ENCODE assay signal across 9 cellular contexts in genomic region chr4:826508-827208, GRCh38. TPM values are rescaled to one million over a fixed set of nuclear protein-coding genes. Genes with fewer than 3 reads are reported as not detected.
DNase-seq lines count a peak whose midpoint lies in the region; ATAC-seq, FAIRE-seq and TF ChIP-seq lines count a peak whose summit lies in the region.
"Had no signal": no experiment of that assay in that cellular context is flagged by ENCODE, and none has a peak within 500 bp of the region (broad histone marks: within the 10 kb centered on the region; RNA-seq: fewer than 3 reads in every experiment).

No MANE protein-coding gene starts in this region.

- H3K4me1 Mint-ChIP-seq in activated CD4-positive, alpha-beta T cell treated with anti-CD3 and anti-CD28 coated beads for 36 hours: no peaks in the 10 kb centered on the region
- peaks cover 2% of the 10 kb centered on the region for H3K4me1 Mint-ChIP-seq in activated CD4-positive, alpha-beta T cell treated with anti-CD3 and anti-CD28 coated beads, Interleukin-2, amount 10 ng/mL, durations not matched to agents 7 days and 5 days
- no peaks in the 10 kb centered on the region for H3K4me1 Mint-ChIP-seq in WTC11

- peaks cover 33% of the 10 kb centered on the region for H3K27me3 Mint-ChIP-seq in activated CD4-positive, alpha-beta T cell treated with anti-CD3 and anti-CD28 coated beads for 36 hours
- H3K27me3 Mint-ChIP-seq in activated CD4-positive, alpha-beta T cell treated with anti-CD3 and anti-CD28 coated beads, Interleukin-2, amount 10 ng/mL, durations not matched to agents 7 days and 5 days: peaks cover 41% of the 10 kb centered on the region
- H3K27me3 Mint-ChIP-seq in WTC11 (ENCODE audit: low read depth): peaks cover 58% of the 10 kb centered on the region

- peaks cover 19 to 24% (median 21%) of the 10 kb centered on the region in 4 donors for H3K4me1 ChIP-seq in stomach

- no peaks in the 10 kb centered on the region for H3K36me3 ChIP-seq in stomach

- POLR2A ChIA-PET in activated CD4-positive, alpha-beta T cell treated with anti-CD3 and anti-CD28 coated beads for 36 hours (lab: Charles Lee): no interaction called here
- POLR2A ChIA-PET in activated CD4-positive, alpha-beta T cell treated with anti-CD3 and anti-CD28 coated beads, Interleukin-2, amount 10 ng/mL, durations not matched to agents 7 days and 5 days (lab: Charles Lee): no interaction called here
- POLR2A ChIA-PET in WTC11 (lab: Charles Lee): no interaction called here

- CTCF ChIA-PET in activated CD4-positive, alpha-beta T cell treated with anti-CD3 and anti-CD28 coated beads for 36 hours (lab: Charles Lee): no interaction called here
- CTCF ChIA-PET in activated CD4-positive, alpha-beta T cell treated with anti-CD3 and anti-CD28 coated beads, Interleukin-2, amount 10 ng/mL, durations not matched to agents 7 days and 5 days (lab: Charles Lee): no interaction called here
- CTCF ChIA-PET in WTC11 (lab: Charles Lee): interaction anchor here (0.6 to 1.2 kb wide), 5 partner anchors 31 to 162 kb away, joined by 3 to 5 read pairs (median 3); no protein-coding TSS in a partner anchor

- TF ChIP-seq EP300 in stomach (IDR thresholded peaks at IDR 0.05): no peak

- TF ChIP-seq CTCF in WTC11 (IDR thresholded peaks at IDR 0.05) (no peak), stomach (IDR thresholded peaks at IDR 0.05) (no peak)

- peaks cover 2% of the 10 kb centered on the region for H3K9me3 Mint-ChIP-seq in activated CD4-positive, alpha-beta T cell treated with anti-CD3 and anti-CD28 coated beads for 36 hours (ENCODE audit: low read depth)
- H3K9me3 Mint-ChIP-seq in activated CD4-positive, alpha-beta T cell treated with anti-CD3 and anti-CD28 coated beads, Interleukin-2, amount 10 ng/mL, durations not matched to agents 7 days and 5 days: peaks cover 2% of the 10 kb centered on the region
- H3K9me3 Mint-ChIP-seq in WTC11: no peaks in the 10 kb centered on the region

- H3K27ac ChIP-seq in stomach: no peak overlapping the region

- peak overlapping the region; percentile 17 to 39 (median 30) for H3K4me3 ChIP-seq in stomach

- no peaks in the 10 kb centered on the region for H3K36me3 Mint-ChIP-seq in activated CD4-positive, alpha-beta T cell treated with anti-CD3 and anti-CD28 coated beads for 36 hours (ENCODE audit: low read depth)
- peaks cover 2% of the 10 kb centered on the region for H3K36me3 Mint-ChIP-seq in activated CD4-positive, alpha-beta T cell treated with anti-CD3 and anti-CD28 coated beads, Interleukin-2, amount 10 ng/mL, durations not matched to agents 7 days and 5 days (ENCODE audit: low read depth)
- no peaks in the 10 kb centered on the region for H3K36me3 Mint-ChIP-seq in WTC11

- 2 to 4% (median 3%) methylated on average over 5 to 71 of the region's 75 CpGs for WGBS in stomach, 5 donors

- no peak for FAIRE-seq in HTR-8/SVneo (lab: Jason Lieb, UNC)
- FAIRE-seq: colon had no signal

- no peak overlapping the region for H3K27ac Mint-ChIP-seq in activated CD4-positive, alpha-beta T cell treated with anti-CD3 and anti-CD28 coated beads for 36 hours
- no peak overlapping the region for H3K27ac Mint-ChIP-seq in activated CD4-positive, alpha-beta T cell treated with anti-CD3 and anti-CD28 coated beads, Interleukin-2, amount 10 ng/mL, durations not matched to agents 7 days and 5 days
- H3K27ac Mint-ChIP-seq in WTC11: no peak overlapping the region

- intact Hi-C loops in activated CD4-positive, alpha-beta T cell treated with anti-CD3 and anti-CD28 coated beads for 36 hours (cut with DNase I, micrococcal nuclease): loop anchor here in 1 of 2 experiments (2.0 kb wide), 1 partner anchor 52 kb away; no protein-coding TSS in a partner anchor
- intact Hi-C loops in stomach (cut with DNase I; ENCODE audit: low total_unique reads): no loop called here

- no peak overlapping the region for H3K4me3 Mint-ChIP-seq in activated CD4-positive, alpha-beta T cell treated with anti-CD3 and anti-CD28 coated beads for 36 hours
- H3K4me3 Mint-ChIP-seq in activated CD4-positive, alpha-beta T cell treated with anti-CD3 and anti-CD28 coated beads, Interleukin-2, amount 10 ng/mL, durations not matched to agents 7 days and 5 days: no peak overlapping the region
- H3K4me3 Mint-ChIP-seq in WTC11: peak overlapping the region; percentile 42; the same call in 1 of the 2 replicates

- DNase-seq in activated CD4-positive, alpha-beta T cell treated with anti-CD3 and anti-CD28 coated beads for 36 hours: peak; percentile 30
- no peak for DNase-seq in activated CD4-positive, alpha-beta T cell treated with anti-CD3 and anti-CD28 coated beads, Interleukin-2, amount 10 ng/mL, durations not matched to agents 7 days and 5 days
- DNase-seq in WTC11 (ENCODE audit: low spot score): peak; percentile 59
- peak; percentile 46 for DNase-seq in left kidney (ENCODE audit: low read depth, low spot score)
- DNase-seq in stomach: no peak
- no peak for DNase-seq in activated CD8-positive, alpha-beta memory T cell treated with anti-CD3 and anti-CD28 coated beads for 24 hours
- DNase-seq in NCI-H2171 treated with DMSO at 0.1 percent for 48 hours (lab: John Stamatoyannopoulos, UW): no peak
- DNase-seq in HTR-8/SVneo (ENCODE audit: insufficient read length, low spot score): no peak

- no peak for TF ChIP-seq POLR2A in stomach (IDR thresholded peaks at IDR 0.05)

- no peak for ATAC-seq in activated CD4-positive, alpha-beta T cell treated with anti-CD3 and anti-CD28 coated beads for 36 hours
- ATAC-seq in WTC11: peak; percentile 22

- peaks cover 26 to 97% (median 61%) of the 10 kb centered on the region in 3 donors for H3K27me3 ChIP-seq in stomach

- H3K9me3 ChIP-seq in stomach: peaks cover 0 to 9% (median 7%) of the 10 kb centered on the region in 4 donors

TF ChIP-seq in WTC11, 78 proteins besides CTCF, POLR2A, EP300 and RAD21:
- peak; percentile 19; the same call in 1 of the 2 replicates for TF ChIP-seq ZNF121 (CRISPR knock-in tag; IDR thresholded peaks at IDR 0.05)
- TF ChIP-seq, protein P1, sequence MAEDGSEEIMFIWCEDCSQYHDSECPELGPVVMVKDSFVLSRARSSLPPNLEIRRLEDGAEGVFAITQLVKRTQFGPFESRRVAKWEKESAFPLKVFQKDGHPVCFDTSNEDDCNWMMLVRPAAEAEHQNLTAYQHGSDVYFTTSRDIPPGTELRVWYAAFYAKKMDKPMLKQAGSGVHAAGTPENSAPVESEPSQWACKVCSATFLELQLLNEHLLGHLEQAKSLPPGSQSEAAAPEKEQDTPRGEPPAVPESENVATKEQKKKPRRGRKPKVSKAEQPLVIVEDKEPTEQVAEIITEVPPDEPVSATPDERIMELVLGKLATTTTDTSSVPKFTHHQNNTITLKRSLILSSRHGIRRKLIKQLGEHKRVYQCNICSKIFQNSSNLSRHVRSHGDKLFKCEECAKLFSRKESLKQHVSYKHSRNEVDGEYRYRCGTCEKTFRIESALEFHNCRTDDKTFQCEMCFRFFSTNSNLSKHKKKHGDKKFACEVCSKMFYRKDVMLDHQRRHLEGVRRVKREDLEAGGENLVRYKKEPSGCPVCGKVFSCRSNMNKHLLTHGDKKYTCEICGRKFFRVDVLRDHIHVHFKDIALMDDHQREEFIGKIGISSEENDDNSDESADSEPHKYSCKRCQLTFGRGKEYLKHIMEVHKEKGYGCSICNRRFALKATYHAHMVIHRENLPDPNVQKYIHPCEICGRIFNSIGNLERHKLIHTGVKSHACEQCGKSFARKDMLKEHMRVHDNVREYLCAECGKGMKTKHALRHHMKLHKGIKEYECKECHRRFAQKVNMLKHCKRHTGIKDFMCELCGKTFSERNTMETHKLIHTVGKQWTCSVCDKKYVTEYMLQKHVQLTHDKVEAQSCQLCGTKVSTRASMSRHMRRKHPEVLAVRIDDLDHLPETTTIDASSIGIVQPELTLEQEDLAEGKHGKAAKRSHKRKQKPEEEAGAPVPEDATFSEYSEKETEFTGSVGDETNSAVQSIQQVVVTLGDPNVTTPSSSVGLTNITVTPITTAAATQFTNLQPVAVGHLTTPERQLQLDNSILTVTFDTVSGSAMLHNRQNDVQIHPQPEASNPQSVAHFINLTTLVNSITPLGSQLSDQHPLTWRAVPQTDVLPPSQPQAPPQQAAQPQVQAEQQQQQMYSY (CRISPR knock-in tag; IDR thresholded peaks at IDR 0.05): no peak

RNA-seq across cellular contexts. Expression of gene CPLX1, which starts 0.7 kb away (rescaled TPM):
- under 1 TPM; 0.28 to 0.50 TPM for total RNA-seq in activated CD4-positive, alpha-beta T cell treated with anti-CD3 and anti-CD28 coated beads for 36 hours
- total RNA-seq in activated CD4-positive, alpha-beta T cell treated with anti-CD3 and anti-CD28 coated beads, Interleukin-2, amount 10 ng/mL, durations not matched to agents 7 days and 5 days: under 1 TPM; 0.17 to 0.42 TPM
- 1.5 to 3.5 TPM (median 2.0 TPM) in 3 replicates for total RNA-seq in WTC11 (2021)
- 1 to 10 TPM in 1 of 5 donors, under 1 TPM in 1, not detected in 3; 0.37 to 1.2 TPM for total RNA-seq in stomach
- 1 to 10 TPM; 1.9 to 2.9 (median 2.6) TPM for polyA plus RNA-seq in stomach

Comparison
In these comparisons a context has a peak if more than half of its experiments do, and no peak if none do; other contexts are left out.
1. DNase-seq: peak in activated CD4-positive, alpha-beta T cell treated with anti-CD3 and anti-CD28 coated beads for 36 hours (single experiment), WTC11 (single experiment) and left kidney (single experiment); none in activated CD4-positive, alpha-beta T cell treated with anti-CD3 and anti-CD28 coated beads, Interleukin-2, amount 10 ng/mL, durations not matched to agents 7 days and 5 days (single experiment), stomach (single experiment), activated CD8-positive, alpha-beta memory T cell treated with anti-CD3 and anti-CD28 coated beads for 24 hours (single experiment), NCI-H2171 treated with DMSO at 0.1 percent for 48 hours (single experiment) and HTR-8/SVneo (single experiment).